Comparison of ENCODE assay signal across 8 cellular contexts in the genomic region with DNA sequence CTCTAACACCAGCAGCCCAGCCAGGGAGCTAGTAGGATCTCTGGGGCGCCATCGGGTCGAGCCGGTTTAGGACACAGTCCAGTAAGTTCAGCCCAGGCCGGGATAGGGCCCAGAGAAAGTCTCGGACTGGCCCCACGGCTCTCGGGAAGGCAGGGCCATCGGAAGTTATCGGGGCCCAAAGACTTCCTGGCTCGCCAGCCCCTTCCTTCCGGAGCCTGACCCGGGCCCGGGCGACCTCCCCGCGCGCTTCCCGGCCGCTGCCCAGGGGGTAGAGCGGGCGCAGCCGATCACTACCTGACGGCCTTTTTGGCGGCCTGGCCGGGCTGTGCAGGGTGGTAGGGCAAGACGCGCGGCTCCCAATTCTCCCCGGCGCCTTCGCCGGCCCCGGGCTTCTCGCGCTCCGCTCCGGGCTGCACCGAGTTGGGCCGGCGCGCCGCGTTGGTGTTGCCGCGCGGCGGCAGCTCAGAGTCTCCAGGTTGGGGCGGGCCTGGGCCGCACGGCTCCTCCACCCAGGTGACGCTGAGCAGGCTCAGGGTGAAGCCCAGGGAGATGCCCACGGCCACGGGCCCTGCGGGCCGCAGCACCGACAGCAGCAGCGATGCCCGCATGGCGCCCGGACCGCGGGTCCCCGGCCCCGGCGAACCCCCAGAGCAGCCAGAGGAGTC. TPM values are rescaled to one million over a fixed set of nuclear protein-coding genes. Genes with fewer than 3 reads are reported as not detected.
DNase-seq lines count a peak whose midpoint lies in the region; TF ChIP-seq lines count a peak whose summit lies in the region.

No MANE protein-coding gene starts in this region.

- 1% methylated on average over 45 to 54 of the region's 66 CpGs for WGBS in GM23248 (ENCODE audit: low coverage in 1 of 2, low lambda C conversion rate in 2 of 2, missing lambda C conversion rate in 2 of 2), 2 experiments

- H3K9ac ChIP-seq in GM23248: peak overlapping the region; percentile 83
- peak overlapping the region; percentile 71; the same call in 1 of the 2 replicates for H3K9ac ChIP-seq in iPS-20b (ENCODE audit: low read depth, low read length)

- H3K27ac ChIP-seq in GM23248: peak overlapping the region; percentile 76
- no peak overlapping the region for H3K27ac ChIP-seq in iPS-20b (ENCODE audit: low read length)

- peak overlapping the region; percentile 85 for H3K4me2 ChIP-seq in GM23248 (ENCODE audit: unreplicated experiment)

- H3K9me2 ChIP-seq in GM23248 (ENCODE audit: insufficient read depth): no peaks in the 10 kb centered on the region

- H3K4me3 ChIP-seq in GM23248: peak overlapping the region; percentile 80
- peak overlapping the region; percentile 77 for H3K4me3 ChIP-seq in astrocyte of the cerebellum (ENCODE audit: low read depth, low read length)
- peak overlapping the region; percentile 83 for H3K4me3 ChIP-seq in iPS-20b (ENCODE audit: low read length)

- TF ChIP-seq CTCF in astrocyte of the cerebellum (IDR thresholded peaks at IDR 0.05; ENCODE audit: low read depth, low read length, missing control alignments): no peak

- H4K20me1 ChIP-seq in GM23248 (ENCODE audit: insufficient read depth): no peaks in the 10 kb centered on the region

- in situ Hi-C loops in GM23248 (cut with MboI) (no loop called here), KBM-7 (cut with MboI; ENCODE audit: low pct_unique_long_range_greater_than_20kb, low sequenced_read_pairs) (no loop called here), astrocyte of the cerebellum (cut with HindIII; ENCODE audit: low sequenced_read_pairs) (loop anchor here (5.0 to 25.0 kb wide), 2 partner anchors 104 to 131 kb away; a partner anchor contains a TSS)

- H3K27me3 ChIP-seq in GM23248 (replicated peaks; ENCODE audit: insufficient read depth): no peaks in the 10 kb centered on the region
- peaks cover 33% of the 10 kb centered on the region for H3K27me3 ChIP-seq in iPS-20b (ENCODE audit: insufficient read depth, low read length)

- DNase-seq in activated CD8-positive, alpha-beta memory T cell treated with anti-CD3 and anti-CD28 coated beads for 48 hours (ENCODE audit: low read depth in 2 of 3, low spot score in 2 of 3): peak in 2 of 3 experiments; percentile 10 to 33
- no peak for DNase-seq in activated CD8-positive, alpha-beta memory T cell treated with anti-CD3 and anti-CD28 coated beads, Interleukin-2, amount 50 U/mL, for 48 hours
- DNase-seq in GM23248 (peak; percentile 73), KBM-7 (peak; percentile 42), astrocyte of the cerebellum (ENCODE audit: low read depth) (no peak)
- peak; percentile 52 for DNase-seq in stimulated activated CD8-positive, alpha-beta memory T cell treated with anti-CD3 and anti-CD28 coated beads, Interleukin-4, amount 100 ng/mL, for 48 hours
- DNase-seq in effector CD8-positive, alpha-beta T cell (lab: John Stamatoyannopoulos, UW): no peak

- peak overlapping the region; percentile 61 for H2AFZ ChIP-seq in GM23248

- H3K9me3 ChIP-seq in GM23248 (ENCODE audit: low read depth) (no peaks in the 10 kb centered on the region), iPS-20b (ENCODE audit: insufficient read depth, low read depth, low read length) (no peaks in the 10 kb centered on the region)

- H3K36me3 ChIP-seq in GM23248 (ENCODE audit: low read depth): peaks cover 11% of the 10 kb centered on the region; the same call in 1 of the 2 replicates
- peaks cover 14% of the 10 kb centered on the region for H3K36me3 ChIP-seq in iPS-20b (ENCODE audit: insufficient read depth, low read depth, low read length)

- H3K4me1 ChIP-seq in GM23248 (ENCODE audit: insufficient read depth) (no peaks in the 10 kb centered on the region), iPS-20b (ENCODE audit: insufficient read depth, low read length) (peaks cover 13% of the 10 kb centered on the region; the same call in 1 of the 2 replicates)

- H3F3A ChIP-seq in GM23248 (ENCODE audit: insufficient read depth): peaks cover 9% of the 10 kb centered on the region

- peaks cover 35% of the 10 kb centered on the region for H3K79me2 ChIP-seq in GM23248 (ENCODE audit: insufficient read depth)

RNA-seq across cellular contexts. Expression of a gene that starts 0.5 kb away (rescaled TPM):
- 526 and 533 TPM in 2 replicates for total RNA-seq in GM23248 (2014; rRNA removed; shearing (Covaris generic))
- polyA plus RNA-seq in GM23248 (2016; fragmentation: Nextera tagmentation; extraction: Ambion mirVana): 174 and 179 TPM in 2 replicates

RNA-seq across cellular contexts. Expression of a gene that starts 0.8 kb away (rescaled TPM):
- total RNA-seq in GM23248 (2014; rRNA removed; shearing (Covaris generic)): 5.8 and 6.2 TPM in 2 replicates
- 1.7 and 2.2 TPM in 2 replicates for polyA plus RNA-seq in GM23248 (2016; fragmentation: Nextera tagmentation; extraction: Ambion mirVana)

RNA-seq across cellular contexts. Expression of a gene that starts 28.3 kb away (rescaled TPM):
- total RNA-seq in GM23248 (2014; rRNA removed; shearing (Covaris generic)): 68.7 and 84.9 TPM in 2 replicates
- 12.8 and 13.8 TPM in 2 replicates for polyA plus RNA-seq in GM23248 (2016; fragmentation: Nextera tagmentation; extraction: Ambion mirVana)

RNA-seq across cellular contexts. Expression of a gene that starts 28.8 kb away (rescaled TPM):
- total RNA-seq in GM23248 (2014; rRNA removed; shearing (Covaris generic)): 0.13 and 0.43 TPM in 2 replicates
- polyA plus RNA-seq in GM23248 (2016; fragmentation: Nextera tagmentation; extraction: Ambion mirVana): not detected in 2 replicates

RNA-seq across cellular contexts. Expression of a gene that starts 29.0 kb away (rescaled TPM):
- 0.11 TPM in 1 of 2 replicates, not detected in the other for total RNA-seq in GM23248 (2014; rRNA removed; shearing (Covaris generic))
- 0.19 and 0.36 TPM in 2 replicates for polyA plus RNA-seq in GM23248 (2016; fragmentation: Nextera tagmentation; extraction: Ambion mirVana)

Comparison
In these comparisons a context has a peak if more than half of its experiments do, and no peak if none do; other contexts are left out.
1. DNase-seq: peak in activated CD8-positive, alpha-beta memory T cell treated with anti-CD3 and anti-CD28 coated beads for 48 hours (2 of 3), GM23248 (single experiment), KBM-7 (single experiment) and stimulated activated CD8-positive, alpha-beta memory T cell treated with anti-CD3 and anti-CD28 coated beads, Interleukin-4, amount 100 ng/mL, for 48 hours (single experiment); none in activated CD8-positive, alpha-beta memory T cell treated with anti-CD3 and anti-CD28 coated beads, Interleukin-2, amount 50 U/mL, for 48 hours (single experiment), astrocyte of the cerebellum (single experiment) and effector CD8-positive, alpha-beta T cell (single experiment).
2. Peak in every context shown above with its lines, with median percentiles within 50 percentile points of each other: H3K4me3 ChIP-seq.